3 cellular contexts compared by ENCODE assay signal in the genomic region with DNA sequence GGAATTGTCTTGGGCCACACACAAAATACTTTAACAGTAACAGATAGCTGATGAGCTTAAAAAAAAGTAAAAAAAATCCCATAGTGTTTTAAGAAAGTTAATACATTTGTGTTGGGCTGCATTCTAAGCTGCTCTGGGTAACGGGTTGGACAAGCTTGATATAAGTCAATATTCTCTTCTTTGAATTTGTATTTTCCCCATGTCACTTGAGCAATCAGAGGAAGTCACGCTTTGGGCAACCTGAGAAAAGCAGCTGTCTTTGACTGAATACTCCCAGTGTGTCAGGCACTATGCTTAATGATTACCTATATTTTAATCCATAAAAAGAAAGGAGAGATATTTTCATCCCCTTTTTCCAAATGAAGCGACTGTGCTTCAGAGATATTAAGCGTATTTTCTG.
"Had no signal": no experiment of that assay in that cellular context is flagged by ENCODE, and none has a peak within 500 bp of the region (broad histone marks: within the 10 kb centered on the region; RNA-seq: fewer than 3 reads in every experiment).

No MANE protein-coding gene starts in this region.

- DNase-seq: GDM1, GF-D8 had no signal

- ATAC-seq: GM12878 had no signal
